8 cellular contexts compared by ENCODE assay signal in genomic region chr6:44667668-44668390, GRCh38.
A peak's percentile ranks its signal among the peaks of the same experiment; 100 is the strongest.
DNase-seq lines count a peak whose midpoint lies in the region; TF ChIP-seq lines count a peak whose summit lies in the region.

No MANE protein-coding gene starts in this region.

- H3K27ac ChIP-seq in C4-2B (peak overlapping the region; percentile 67), VCaP (peak overlapping the region; percentile 64), smooth muscle cell (ENCODE audit: low read depth) (peak overlapping the region; percentile 86)

- H3F3A ChIP-seq in smooth muscle cell (ENCODE audit: low read depth), result peaks cover 45% of the 10 kb centered on the region

- peak overlapping the region; percentile 18 for H3K4me3 Mint-ChIP-seq in HFFc6

- H4K20me1 ChIP-seq in smooth muscle cell (ENCODE audit: low read depth), result no peaks in the 10 kb centered on the region

- no peaks in the 10 kb centered on the region for H3K36me3 Mint-ChIP-seq in HFFc6 (ENCODE audit: low read depth)

- H3K27me3 Mint-ChIP-seq in HFFc6 (ENCODE audit: insufficient read depth), result peaks cover 9% of the 10 kb centered on the region

- peaks cover 73% of the 10 kb centered on the region for H3K4me1 Mint-ChIP-seq in HFFc6 (ENCODE audit: low read depth)

- no peaks in the 10 kb centered on the region for H3K9me3 Mint-ChIP-seq in HFFc6

- DNase-seq in HFFc6 (no peak), epithelial cell of proximal tubule (ENCODE audit: low read depth) (no peak), smooth muscle cell (lab: John Stamatoyannopoulos, UW; ENCODE audit: unreplicated experiment) (no peak), NCI-H1694 (lab: John Stamatoyannopoulos, UW) (no peak), DMS79 treated with DMSO at 0.1 percent for 48 hours (lab: John Stamatoyannopoulos, UW) (no peak)
- no peak for DNase-seq in NK-92 treated with Interleukin-12 subunit alpha and Interleukin-12 subunit beta, amount 100 ng/mL, for 24 hours (lab: John Stamatoyannopoulos, UW)

- H3K9me3 ChIP-seq in smooth muscle cell (replicated peaks; ENCODE audit: low read depth), result no peaks in the 10 kb centered on the region

- peaks cover 46% of the 10 kb centered on the region for H3K4me1 ChIP-seq in smooth muscle cell (ENCODE audit: low read depth)

- no peak overlapping the region for H2AFZ ChIP-seq in smooth muscle cell (ENCODE audit: low read depth)

- H3K9ac ChIP-seq in smooth muscle cell (ENCODE audit: low read depth), result peak overlapping the region; percentile 34

- H3K4me2 ChIP-seq in smooth muscle cell, result peak overlapping the region; percentile 64

- H3K4me3 ChIP-seq in epithelial cell of proximal tubule (ENCODE audit: low read depth, low read length) (no peak overlapping the region), smooth muscle cell (no peak overlapping the region)

- H3K36me3 ChIP-seq in smooth muscle cell (ENCODE audit: low read depth), result no peaks in the 10 kb centered on the region

- H3K79me2 ChIP-seq in smooth muscle cell (ENCODE audit: low read depth), result no peaks in the 10 kb centered on the region

- TF ChIP-seq CTCF in C4-2B (conservative IDR thresholded peaks at IDR 0.05) (peak; percentile 45), HFFc6 (IDR thresholded peaks at IDR 0.05) (peak; percentile 71; the same call in 1 of the 2 replicates), VCaP (conservative IDR thresholded peaks at IDR 0.05) (no peak), epithelial cell of proximal tubule (conservative IDR thresholded peaks at IDR 0.05; ENCODE audit: low read depth, low read length) (peak; percentile 62), smooth muscle cell (IDR thresholded peaks at IDR 0.05; ENCODE audit: borderline replicate concordance, insufficient read depth, poor library complexity, severe bottlenecking) (peak; percentile 62)

- WGBS in smooth muscle cell (ENCODE audit: low lambda C conversion rate), result 18% methylated on average over 9 of the region's 9 CpGs

- peak overlapping the region; percentile 60 for H3K27ac Mint-ChIP-seq in HFFc6

- H3K27me3 ChIP-seq in smooth muscle cell (ENCODE audit: low read depth), result no peaks in the 10 kb centered on the region
